8 cellular contexts compared by ENCODE assay signal in the genomic region with DNA sequence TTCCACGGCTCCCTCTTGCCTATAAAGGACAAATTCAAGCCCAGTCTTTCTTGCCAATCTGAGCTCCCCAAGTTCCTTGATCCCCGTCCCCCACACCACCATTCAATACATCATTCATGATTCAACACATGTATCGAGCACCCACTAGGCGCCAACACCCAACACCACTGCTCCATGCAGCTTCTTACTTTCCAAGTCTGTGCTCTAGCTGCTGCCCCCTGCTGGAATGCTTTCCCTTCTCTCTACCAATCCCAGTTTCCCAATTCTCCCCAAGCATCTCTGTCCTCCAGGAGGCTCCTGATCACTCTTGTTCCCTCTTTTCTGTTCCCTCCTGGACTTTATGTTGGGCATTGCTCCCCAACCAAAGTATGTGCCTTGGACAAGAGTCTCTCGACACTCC.
DNase-seq lines count a peak whose midpoint lies in the region; ATAC-seq, FAIRE-seq and TF ChIP-seq lines count a peak whose summit lies in the region.

No MANE protein-coding gene starts in this region.

- TF ChIP-seq POLR2A in A549 (IDR thresholded peaks at IDR 0.05; ENCODE audit: low read length) = no peak

- TF ChIP-seq CTCF in A549 (IDR thresholded peaks at IDR 0.05) = peak; percentile 35
- TF ChIP-seq CTCF in RWPE1 (conservative IDR thresholded peaks at IDR 0.05; ENCODE audit: low read depth) = no peak

- ATAC-seq in A549 (peak in 1 of 2 experiments; percentile 77; a peak in 3 of 6 replicates), HG02870 (IDR thresholded peaks at IDR 0.05; ENCODE audit: unreplicated experiment) (no peak), HG02852 (IDR thresholded peaks at IDR 0.05; ENCODE audit: unreplicated experiment) (no peak)

- peak; percentile 54 to 79 for DNase-seq in A549 (ENCODE audit: low read depth in 1 of 2, low spot score in 1 of 2)
- DNase-seq in ELR (ENCODE audit: low read depth) = peak; percentile 54
- DNase-seq in RWPE1 (ENCODE audit: low spot score) = no peak
- DNase-seq in hepatic stellate cell (ENCODE audit: low spot score) = peak; percentile 68
- no peak for DNase-seq in NCI-H2081 treated with DMSO at 0.1 percent for 48 hours (lab: John Stamatoyannopoulos, UW)
- DNase-seq in activated naive CD4-positive, alpha-beta T cell treated with anti-CD3 and anti-CD28 coated beads, Interleukin-2, amount 50 U/mL, for 16 hours = no peak

- no peak overlapping the region for H3K4me2 ChIP-seq in A549

- no peak for FAIRE-seq in A549 (lab: Jason Lieb, UNC)

- TF ChIP-seq EP300 in A549 (IDR thresholded peaks at IDR 0.05) = no peak

- POLR2A ChIA-PET in A549 (lab: Yijun Ruan, JAX) (no interaction called here), RWPE1 (lab: Yijun Ruan, JAX; ENCODE audit: low non-redundant PET) (no interaction called here)

- CTCF ChIA-PET in A549 (lab: Yijun Ruan, JAX) = interaction anchor here (0.9 to 3.7 kb wide), 12 partner anchors 9 to 90 kb away, joined by 3 to 22 read pairs (median 3); no protein-coding TSS in a partner anchor
- CTCF ChIA-PET in RWPE1 (lab: Yijun Ruan, JAX) = interaction anchor here (0.5 to 1.3 kb wide), 4 partner anchors 31 to 222 kb away, joined by 3 to 4 read pairs (median 4); no protein-coding TSS in a partner anchor

- H3K4me3 ChIP-seq in A549 = no peak overlapping the region

- no peaks in the 10 kb centered on the region for H3K4me1 ChIP-seq in A549

- H3K27ac ChIP-seq in A549 = no peak overlapping the region
- H3K27ac ChIP-seq in RWPE1 = peak overlapping the region; percentile 59

- no peaks in the 10 kb centered on the region for H3K9me3 ChIP-seq in A549

- WGBS in A549 (ENCODE audit: missing lambda C conversion rate) = 89% methylated on average over 5 of the region's 5 CpGs

- TF ChIP-seq RAD21 in A549 (conservative IDR thresholded peaks at IDR 0.05 in 1 of 2, IDR thresholded peaks at IDR 0.05 in 1 of 2) = no peak

TF ChIP-seq in A549, 52 proteins besides CTCF, POLR2A, EP300 and RAD21:
- no peak for TF ChIP-seq JUNB (IDR thresholded peaks at IDR 0.05)
- TF ChIP-seq SMC3 (IDR thresholded peaks at IDR 0.05) = peak; percentile 15; the same call in 1 of the 3 replicates
TF ChIP-seq in A549: peak in this region for 1.

Comparison
In these comparisons a context has a peak if more than half of its experiments do, and no peak if none do; other contexts are left out.
1. DNase-seq: peak in A549 (2 of 2), ELR (single experiment) and hepatic stellate cell (single experiment); none in RWPE1 (single experiment), NCI-H2081 treated with DMSO at 0.1 percent for 48 hours (single experiment) and activated naive CD4-positive, alpha-beta T cell treated with anti-CD3 and anti-CD28 coated beads, Interleukin-2, amount 50 U/mL, for 16 hours (single experiment).